8 cellular contexts compared by ENCODE assay signal in genomic region chr18:79402977-79403722, GRCh38. TPM values are rescaled to one million over a fixed set of nuclear protein-coding genes. Genes with fewer than 3 reads are reported as not detected.
DNase-seq lines count a peak whose midpoint lies in the region; ATAC-seq and TF ChIP-seq lines count a peak whose summit lies in the region.

No MANE protein-coding gene starts in this region.

- no peaks in the 10 kb centered on the region for H3K9me3 Mint-ChIP-seq in activated CD4-positive, alpha-beta T cell treated with anti-CD3 and anti-CD28 coated beads, Interleukin-2, amount 10 ng/mL, durations not matched to agents 7 days and 5 days
- no peaks in the 10 kb centered on the region for H3K9me3 Mint-ChIP-seq in progenitor cell of endocrine pancreas (ENCODE audit: low read depth)

- POLR2A ChIA-PET in activated CD4-positive, alpha-beta T cell treated with anti-CD3 and anti-CD28 coated beads, Interleukin-2, amount 10 ng/mL, durations not matched to agents 7 days and 5 days (lab: Charles Lee): no interaction called here

- peak overlapping the region; percentile 94 for H3K27ac Mint-ChIP-seq in activated CD4-positive, alpha-beta T cell treated with anti-CD3 and anti-CD28 coated beads, Interleukin-2, amount 10 ng/mL, durations not matched to agents 7 days and 5 days
- no peak overlapping the region for H3K27ac Mint-ChIP-seq in progenitor cell of endocrine pancreas

- peak overlapping the region; percentile 8 for H3K27ac ChIP-seq in angular gyrus (ENCODE audit: low read depth, low read length)

- peaks cover 26% of the 10 kb centered on the region for H3K36me3 Mint-ChIP-seq in activated CD4-positive, alpha-beta T cell treated with anti-CD3 and anti-CD28 coated beads, Interleukin-2, amount 10 ng/mL, durations not matched to agents 7 days and 5 days (ENCODE audit: low read depth)
- peaks cover 1% of the 10 kb centered on the region for H3K36me3 Mint-ChIP-seq in progenitor cell of endocrine pancreas (ENCODE audit: insufficient read depth)

- peaks cover 65% of the 10 kb centered on the region for H3K4me1 Mint-ChIP-seq in activated CD4-positive, alpha-beta T cell treated with anti-CD3 and anti-CD28 coated beads, Interleukin-2, amount 10 ng/mL, durations not matched to agents 7 days and 5 days
- H3K4me1 Mint-ChIP-seq in progenitor cell of endocrine pancreas (ENCODE audit: low read depth): peaks cover 7% of the 10 kb centered on the region

- peak overlapping the region; percentile 87 for H3K4me3 Mint-ChIP-seq in activated CD4-positive, alpha-beta T cell treated with anti-CD3 and anti-CD28 coated beads, Interleukin-2, amount 10 ng/mL, durations not matched to agents 7 days and 5 days
- H3K4me3 Mint-ChIP-seq in progenitor cell of endocrine pancreas (ENCODE audit: low read depth): no peak overlapping the region

- no peaks in the 10 kb centered on the region for H3K27me3 Mint-ChIP-seq in activated CD4-positive, alpha-beta T cell treated with anti-CD3 and anti-CD28 coated beads, Interleukin-2, amount 10 ng/mL, durations not matched to agents 7 days and 5 days
- H3K27me3 Mint-ChIP-seq in progenitor cell of endocrine pancreas: peaks cover 36% of the 10 kb centered on the region

- CTCF ChIA-PET in activated CD4-positive, alpha-beta T cell treated with anti-CD3 and anti-CD28 coated beads, Interleukin-2, amount 10 ng/mL, durations not matched to agents 7 days and 5 days (lab: Charles Lee): interaction anchor here (0.6 kb wide), 1 partner anchor 22 kb away, joined by 3 read pairs; no protein-coding TSS in a partner anchor

- no peak for TF ChIP-seq CTCF in progenitor cell of endocrine pancreas (IDR thresholded peaks at IDR 0.05; ENCODE audit: unreplicated experiment)

- no peak for ATAC-seq in HG03457 (IDR thresholded peaks at IDR 0.05; ENCODE audit: unreplicated experiment)
- ATAC-seq in esophagus mucosa: no peak

- peak; percentile 42 for DNase-seq in activated CD4-positive, alpha-beta T cell treated with anti-CD3 and anti-CD28 coated beads, Interleukin-2, amount 10 ng/mL, durations not matched to agents 7 days and 5 days
- DNase-seq in activated CD4-positive, alpha-beta T cell treated with anti-CD3 and anti-CD28 coated beads for 4 hours: no peak
- DNase-seq in islet precursor cell (peak; percentile 72), stromal cell of bone marrow (ENCODE audit: low read depth) (peak; percentile 58), progenitor cell of endocrine pancreas (ENCODE audit: low spot score, unreplicated experiment) (no peak)

RNA-seq across cellular contexts. Expression of gene NFATC1, which starts 7.4 kb away (rescaled TPM):
- 10 to 100 TPM; 36.9 to 37.1 TPM for total RNA-seq in activated CD4-positive, alpha-beta T cell treated with anti-CD3 and anti-CD28 coated beads, Interleukin-2, amount 10 ng/mL, durations not matched to agents 7 days and 5 days
- total RNA-seq in progenitor cell of endocrine pancreas (4.5 and 5.6 TPM in 2 replicates), esophagus mucosa (1.8 TPM)

Comparison
In these comparisons a context has a peak if more than half of its experiments do, and no peak if none do; other contexts are left out.
1. DNase-seq: peak in activated CD4-positive, alpha-beta T cell treated with anti-CD3 and anti-CD28 coated beads, Interleukin-2, amount 10 ng/mL, durations not matched to agents 7 days and 5 days (single experiment), islet precursor cell (single experiment) and stromal cell of bone marrow (single experiment); none in activated CD4-positive, alpha-beta T cell treated with anti-CD3 and anti-CD28 coated beads for 4 hours (0 of 2) and progenitor cell of endocrine pancreas (single experiment).